In genomic region chr7:815284-816216, GRCh38 we compare ENCODE assay signal across 8 cellular contexts.
DNase-seq lines count a peak whose midpoint lies in the region; ATAC-seq and TF ChIP-seq lines count a peak whose summit lies in the region.

No MANE protein-coding gene starts in this region.

- no peak for ATAC-seq in activated naive CD8-positive, alpha-beta T cell treated with anti-CD3 and anti-CD28 coated beads, Interleukin-2, amount 50 U/mL, for 24 hours
- ATAC-seq in stimulated activated naive B cell treated with anti-CD40 and anti-IgM and Interleukin-4, amounts not matched to agents 10 μg/mL and 1 μg/mL and 100 μg/mL, for 72 hours (replicated peaks) = no peak

- no peak for TF ChIP-seq CTCF in GM13976 (IDR thresholded peaks at IDR 0.05; ENCODE audit: borderline replicate concordance, control extremely low read depth, extremely low read depth, insufficient read depth, missing control alignments)

- in situ Hi-C loops in GM13976 (cut with MboI; ENCODE audit: low sequenced_read_pairs, unreplicated experiment) = no loop called here

- peak overlapping the region; percentile 73 for H3K4me3 Mint-ChIP-seq in activated naive CD8-positive, alpha-beta T cell treated with anti-CD3 and anti-CD28 coated beads, Interleukin-2, amount 50 U/mL, for 24 hours
- H3K4me3 Mint-ChIP-seq in stimulated activated naive B cell treated with anti-CD40 and anti-IgM and Interleukin-4, amounts not matched to agents 10 μg/mL and 1 μg/mL and 100 μg/mL, for 72 hours = peak overlapping the region; percentile 84

- H3K9me3 Mint-ChIP-seq in activated naive CD8-positive, alpha-beta T cell treated with anti-CD3 and anti-CD28 coated beads, Interleukin-2, amount 50 U/mL, for 24 hours = no peaks in the 10 kb centered on the region
- no peaks in the 10 kb centered on the region for H3K9me3 Mint-ChIP-seq in stimulated activated naive B cell treated with anti-CD40 and anti-IgM and Interleukin-4, amounts not matched to agents 10 μg/mL and 1 μg/mL and 100 μg/mL, for 72 hours

- DNase-seq in GM13976 (ENCODE audit: low spot score) = peak; percentile 58
- DNase-seq in NCI-H2171 treated with DMSO at 0.1 percent for 48 hours (lab: John Stamatoyannopoulos, UW) = peak; percentile 74
- DNase-seq in activated naive CD8-positive, alpha-beta T cell treated with anti-CD3 and anti-CD28 coated beads, Interleukin-2, amount 50 U/mL, for 24 hours = peak; percentile 25
- DNase-seq in iPS-NIHi7 (ENCODE audit: extremely low spot score) = peak; percentile 85
- DNase-seq in stimulated activated naive B cell treated with anti-CD40 and anti-IgM and Interleukin-4, amounts not matched to agents 10 μg/mL and 1 μg/mL and 100 μg/mL, for 72 hours = no peak
- DNase-seq in MV-4-11 (lab: John Stamatoyannopoulos, UW) = no peak
- no peak for DNase-seq in hippocampal formation (lab: John Stamatoyannopoulos, UW)
- DNase-seq in NCI-H187 treated with DMSO at 0.1 percent for 48 hours (lab: John Stamatoyannopoulos, UW) = no peak

- H3K27ac Mint-ChIP-seq in activated naive CD8-positive, alpha-beta T cell treated with anti-CD3 and anti-CD28 coated beads, Interleukin-2, amount 50 U/mL, for 24 hours = no peak overlapping the region
- peak overlapping the region; percentile 60 for H3K27ac Mint-ChIP-seq in stimulated activated naive B cell treated with anti-CD40 and anti-IgM and Interleukin-4, amounts not matched to agents 10 μg/mL and 1 μg/mL and 100 μg/mL, for 72 hours

- peaks cover 20% of the 10 kb centered on the region for H3K27me3 Mint-ChIP-seq in activated naive CD8-positive, alpha-beta T cell treated with anti-CD3 and anti-CD28 coated beads, Interleukin-2, amount 50 U/mL, for 24 hours
- H3K27me3 Mint-ChIP-seq in stimulated activated naive B cell treated with anti-CD40 and anti-IgM and Interleukin-4, amounts not matched to agents 10 μg/mL and 1 μg/mL and 100 μg/mL, for 72 hours = no peaks in the 10 kb centered on the region

- H3K4me1 Mint-ChIP-seq in activated naive CD8-positive, alpha-beta T cell treated with anti-CD3 and anti-CD28 coated beads, Interleukin-2, amount 50 U/mL, for 24 hours = peaks cover 54% of the 10 kb centered on the region
- peaks cover 39 to 66% of the 10 kb centered on the region in 2 donors for H3K4me1 Mint-ChIP-seq in stimulated activated naive B cell treated with anti-CD40 and anti-IgM and Interleukin-4, amounts not matched to agents 10 μg/mL and 1 μg/mL and 100 μg/mL, for 72 hours

- peaks cover 16% of the 10 kb centered on the region for H3K36me3 Mint-ChIP-seq in activated naive CD8-positive, alpha-beta T cell treated with anti-CD3 and anti-CD28 coated beads, Interleukin-2, amount 50 U/mL, for 24 hours (ENCODE audit: low read depth)
- peaks cover 12 to 21% of the 10 kb centered on the region in 2 donors for H3K36me3 Mint-ChIP-seq in stimulated activated naive B cell treated with anti-CD40 and anti-IgM and Interleukin-4, amounts not matched to agents 10 μg/mL and 1 μg/mL and 100 μg/mL, for 72 hours

Comparison
In these comparisons a context has a peak if more than half of its experiments do, and no peak if none do; other contexts are left out.
1. DNase-seq: peak in GM13976 (single experiment), NCI-H2171 treated with DMSO at 0.1 percent for 48 hours (single experiment), activated naive CD8-positive, alpha-beta T cell treated with anti-CD3 and anti-CD28 coated beads, Interleukin-2, amount 50 U/mL, for 24 hours (single experiment) and iPS-NIHi7 (single experiment); none in stimulated activated naive B cell treated with anti-CD40 and anti-IgM and Interleukin-4, amounts not matched to agents 10 μg/mL and 1 μg/mL and 100 μg/mL, for 72 hours (single experiment), MV-4-11 (single experiment), hippocampal formation (0 of 2) and NCI-H187 treated with DMSO at 0.1 percent for 48 hours (single experiment).